ENCODE assay signal across 11 cellular contexts in the genomic region with DNA sequence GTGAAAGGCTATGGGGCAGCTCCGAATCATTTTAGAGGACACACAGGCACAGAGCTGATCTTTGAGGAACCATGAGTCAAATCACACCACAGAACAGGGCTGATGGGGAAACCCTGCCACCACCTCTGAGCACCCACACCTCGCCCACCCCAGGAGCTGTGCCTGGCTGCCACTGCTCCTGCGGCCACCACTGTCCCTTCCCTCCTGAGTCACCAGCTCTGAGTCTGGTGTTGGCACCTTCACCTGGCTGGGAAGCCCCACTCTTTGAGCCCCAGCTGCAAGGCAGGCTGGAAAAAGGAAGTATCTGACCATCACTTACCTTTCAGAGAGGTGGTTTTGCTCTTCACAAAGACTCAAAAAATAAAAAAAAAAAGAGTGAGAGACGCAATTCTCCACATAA.
DNase-seq lines count a peak whose midpoint lies in the region; ATAC-seq, FAIRE-seq and TF ChIP-seq lines count a peak whose summit lies in the region.
"Had no signal": no experiment of that assay in that cellular context is flagged by ENCODE, and none has a peak within 500 bp of the region (broad histone marks: within the 10 kb centered on the region; RNA-seq: fewer than 3 reads in every experiment).

No MANE protein-coding gene starts in this region.

- H3K27ac Mint-ChIP-seq in activated naive CD4-positive, alpha-beta T cell treated with anti-CD3 and anti-CD28 coated beads, Interleukin-2, amount 50 U/mL, for 72 hours: peak overlapping the region in 1 of 2 donors; percentile 18

- no peak overlapping the region for H3K27ac ChIP-seq in aorta (ENCODE audit: low read depth in 1 of 2, low read length in 2 of 2)

- no peaks in the 10 kb centered on the region for H3K9me3 ChIP-seq in aorta (ENCODE audit: control insufficient read depth, low read length)

- 96 to 97% methylated on average over 4 of the region's 4 CpGs for WGBS in aorta, 2 donors

- TF ChIP-seq CTCF in GM12865 (IDR thresholded peaks at IDR 0.05; ENCODE audit: insufficient read depth, low read depth, low read length, missing control alignments): no peak

- no peaks in the 10 kb centered on the region for H3K27me3 ChIP-seq in aorta (ENCODE audit: control insufficient read depth in 1 of 2, insufficient read depth in 2 of 2, low read length in 1 of 2)

- H3K4me1 ChIP-seq in aorta (ENCODE audit: control insufficient read depth in 1 of 2, insufficient read depth in 2 of 2, low read length in 2 of 2): no peaks in the 10 kb centered on the region

- H3K36me3 ChIP-seq in aorta (ENCODE audit: control insufficient read depth in 1 of 2, insufficient read depth in 2 of 2, low read length in 1 of 2): no peaks in the 10 kb centered on the region

- FAIRE-seq in GM19239 (lab: Jason Lieb, UNC): peak; percentile 95
- FAIRE-seq: endometrium, TTC549 had no signal

- peaks cover 0 to 6% of the 10 kb centered on the region in 2 donors for H3K9me3 Mint-ChIP-seq in activated naive CD4-positive, alpha-beta T cell treated with anti-CD3 and anti-CD28 coated beads, Interleukin-2, amount 50 U/mL, for 72 hours

- H3K4me3 ChIP-seq in GM12865 (ENCODE audit: low read depth, low read length) (peak overlapping the region; percentile 42; the same call in 1 of the 2 replicates), aorta (ENCODE audit: low read length in 2 of 2) (no peak overlapping the region)

- DNase-seq in GM12865 (ENCODE audit: low read depth) (peak; percentile 86), GM19239 (ENCODE audit: insufficient read length, low spot score) (no peak), EL (no peak), aorta (no peak), DMS79 treated with DMSO at 0.1 percent for 48 hours (lab: John Stamatoyannopoulos, UW) (no peak), dermis blood vessel endothelial cell (no peak)
- peak in 1 of 2 donors; percentile 74 for DNase-seq in activated naive CD4-positive, alpha-beta T cell treated with anti-CD3 and anti-CD28 coated beads, Interleukin-2, amount 50 U/mL, for 72 hours (ENCODE audit: low spot score in 2 of 2)
- DNase-seq: midbrain had no signal

- intact Hi-C loops in aorta (cut with DNase I): loop anchor here in 1 of 2 donors (10.0 kb wide), 1 partner anchor 63 kb away; a partner anchor contains a TSS

- H3K36me3 Mint-ChIP-seq in activated naive CD4-positive, alpha-beta T cell treated with anti-CD3 and anti-CD28 coated beads, Interleukin-2, amount 50 U/mL, for 72 hours: no peaks in the 10 kb centered on the region

- ATAC-seq in HG03045 (IDR thresholded peaks at IDR 0.05; ENCODE audit: unreplicated experiment): peak; percentile 57
- peak; percentile 69 to 94 for ATAC-seq in activated naive CD4-positive, alpha-beta T cell treated with anti-CD3 and anti-CD28 coated beads, Interleukin-2, amount 50 U/mL, for 72 hours
- no peak for ATAC-seq in aorta (ENCODE audit: low FRiP score)
